13 cellular contexts compared by ENCODE assay signal in the genomic region with DNA sequence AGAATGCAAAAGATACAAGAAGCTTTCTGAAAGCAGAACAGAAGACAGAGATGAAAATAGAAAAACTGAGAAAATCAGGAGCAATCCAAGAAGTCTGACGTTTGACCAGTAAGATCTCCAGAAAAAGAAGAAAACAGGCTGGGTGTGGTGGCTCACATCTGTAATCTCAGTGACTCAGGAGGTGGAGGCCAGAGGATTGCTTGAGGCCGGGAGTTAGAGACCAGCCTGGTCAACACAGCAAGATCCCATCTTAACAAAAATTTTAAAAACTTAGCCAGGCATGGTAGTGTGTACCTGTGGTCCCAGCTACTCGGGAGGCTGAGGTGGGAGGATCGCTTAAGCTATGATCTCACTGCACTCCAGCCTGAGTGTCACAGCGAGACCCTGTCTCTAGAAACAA. TPM values are rescaled to one million over a fixed set of nuclear protein-coding genes. Genes with fewer than 3 reads are reported as not detected.
DNase-seq lines count a peak whose midpoint lies in the region; ATAC-seq and TF ChIP-seq lines count a peak whose summit lies in the region.
"Had no signal": no experiment of that assay in that cellular context is flagged by ENCODE, and none has a peak within 500 bp of the region (broad histone marks: within the 10 kb centered on the region; RNA-seq: fewer than 3 reads in every experiment).

No MANE protein-coding gene starts in this region.

- H3K9me3 Mint-ChIP-seq in CD4-positive, CD25-positive, alpha-beta regulatory T cell = no peaks in the 10 kb centered on the region

- H3K27ac ChIP-seq in CD4-positive, CD25-positive, alpha-beta regulatory T cell (ENCODE audit: insufficient read depth, low read length, poor library complexity, severe bottlenecking) = no peak overlapping the region
- H3K27ac ChIP-seq: esophagus squamous epithelium, thyroid gland had no signal

- peaks cover 55% of the 10 kb centered on the region for H3K36me3 Mint-ChIP-seq in CD4-positive, CD25-positive, alpha-beta regulatory T cell
- H3K36me3 Mint-ChIP-seq in T-helper 17 cell (ENCODE audit: low read depth) = peaks cover 10% of the 10 kb centered on the region

- TF ChIP-seq CTCF in choroid plexus epithelial cell (conservative IDR thresholded peaks at IDR 0.05; ENCODE audit: low read depth, low read length) (no peak), omental fat pad (IDR thresholded peaks at IDR 0.05) (no peak)

- no peak overlapping the region for H3K4me3 ChIP-seq in CD4-positive, CD25-positive, alpha-beta regulatory T cell (ENCODE audit: low read depth, low read length)
- no peak overlapping the region for H3K4me3 ChIP-seq in choroid plexus epithelial cell (ENCODE audit: low read depth, low read length)
- H3K4me3 ChIP-seq: esophagus squamous epithelium, thyroid gland had no signal

- H3K9me3 ChIP-seq in CD4-positive, CD25-positive, alpha-beta regulatory T cell (ENCODE audit: control insufficient read depth in 2 of 2, low read length in 2 of 2) = no peaks in the 10 kb centered on the region
- no peaks in the 10 kb centered on the region for H3K9me3 ChIP-seq in T-helper 17 cell (ENCODE audit: control insufficient read depth, low read length, poor library complexity, severe bottlenecking)
- H3K9me3 ChIP-seq: esophagus squamous epithelium, thyroid gland had no signal

- H3K4me3 Mint-ChIP-seq in CD4-positive, CD25-positive, alpha-beta regulatory T cell = peak overlapping the region in 1 of 4 donors; percentile 52
- H3K4me3 Mint-ChIP-seq in T-helper 17 cell = no peak overlapping the region
- H3K4me3 Mint-ChIP-seq: activated CD4-positive, alpha-beta T cell treated with anti-CD3 and anti-CD28 coated beads, Interleukin-2, amount 10 ng/mL, durations not matched to agents 7 days and 5 days; B cell had no signal

- H3K36me3 ChIP-seq in CD4-positive, CD25-positive, alpha-beta regulatory T cell (ENCODE audit: control insufficient read depth, insufficient read depth, low read length) = peaks cover 18% of the 10 kb centered on the region
- H3K36me3 ChIP-seq: esophagus squamous epithelium, thyroid gland had no signal

- no peaks in the 10 kb centered on the region for H3K27me3 ChIP-seq in CD4-positive, CD25-positive, alpha-beta regulatory T cell (ENCODE audit: control insufficient read depth, insufficient read depth, low read length)
- H3K27me3 ChIP-seq: esophagus squamous epithelium, thyroid gland had no signal

- peak overlapping the region in 2 of 3 donors; percentile 45 to 51 for H3K27ac Mint-ChIP-seq in CD4-positive, CD25-positive, alpha-beta regulatory T cell
- H3K27ac Mint-ChIP-seq in T-helper 17 cell = peak overlapping the region; percentile 19
- H3K27ac Mint-ChIP-seq: activated CD4-positive, alpha-beta T cell treated with anti-CD3 and anti-CD28 coated beads, Interleukin-2, amount 10 ng/mL, durations not matched to agents 7 days and 5 days; B cell had no signal

- H3K4me1 ChIP-seq in CD4-positive, CD25-positive, alpha-beta regulatory T cell (ENCODE audit: control insufficient read depth, insufficient read depth, low read length, poor library complexity, severe bottlenecking) = no peaks in the 10 kb centered on the region

- peaks cover 17 to 88% (median 31%) of the 10 kb centered on the region in 4 donors for H3K4me1 Mint-ChIP-seq in CD4-positive, CD25-positive, alpha-beta regulatory T cell
- peaks cover 54% of the 10 kb centered on the region for H3K4me1 Mint-ChIP-seq in T-helper 17 cell

- no peak for ATAC-seq in CD4-positive, CD25-positive, alpha-beta regulatory T cell (ENCODE audit: low read depth in 2 of 2)
- ATAC-seq in T-helper 17 cell (no peak), omental fat pad (ENCODE audit: low FRiP score) (peak; percentile 45)

- DNase-seq in CD4-positive, CD25-positive, alpha-beta regulatory T cell = no peak
- DNase-seq in T-helper 17 cell (no peak), choroid plexus epithelial cell (ENCODE audit: low read depth) (peak; percentile 14), omental fat pad (ENCODE audit: low spot score) (no peak), NCI-H2029 treated with DMSO at 0.1 percent for 48 hours (lab: John Stamatoyannopoulos, UW) (no peak), HT-29 (ENCODE audit: low spot score) (no peak), AG08396 (ENCODE audit: low spot score) (no peak)
- DNase-seq: activated CD4-positive, alpha-beta T cell treated with anti-CD3 and anti-CD28 coated beads, Interleukin-2, amount 10 ng/mL, durations not matched to agents 7 days and 5 days; esophagus squamous epithelium; NCI-H524 treated with DMSO at 0.1 percent for 48 hours; SW 1271 had no signal

- H3K27me3 Mint-ChIP-seq in CD4-positive, CD25-positive, alpha-beta regulatory T cell = no peaks in the 10 kb centered on the region
- H3K27me3 Mint-ChIP-seq in T-helper 17 cell = no peaks in the 10 kb centered on the region
- H3K27me3 Mint-ChIP-seq: activated CD4-positive, alpha-beta T cell treated with anti-CD3 and anti-CD28 coated beads, Interleukin-2, amount 10 ng/mL, durations not matched to agents 7 days and 5 days had no signal

RNA-seq across cellular contexts. Expression of a gene that starts 15.8 kb away (rescaled TPM):
- total RNA-seq in CD4-positive, CD25-positive, alpha-beta regulatory T cell = 31.0 TPM
- polyA plus RNA-seq in CD4-positive, CD25-positive, alpha-beta regulatory T cell = 100 to 1,000 TPM in 1 of 4 donors, 10 to 100 TPM in 3; 52.1 to 123 (median 78.7) TPM
- total RNA-seq in T-helper 17 cell = 10 to 100 TPM; 30.2 to 37.8 TPM
- 10 to 100 TPM; 22.5 to 73.3 (median 43.6) TPM for total RNA-seq in omental fat pad
- total RNA-seq in HT-29 (2014; rRNA removed; shearing (Covaris generic)) = 0.83 and 1.6 TPM in 2 replicates
